13 cellular contexts compared by ENCODE assay signal in the genomic region with DNA sequence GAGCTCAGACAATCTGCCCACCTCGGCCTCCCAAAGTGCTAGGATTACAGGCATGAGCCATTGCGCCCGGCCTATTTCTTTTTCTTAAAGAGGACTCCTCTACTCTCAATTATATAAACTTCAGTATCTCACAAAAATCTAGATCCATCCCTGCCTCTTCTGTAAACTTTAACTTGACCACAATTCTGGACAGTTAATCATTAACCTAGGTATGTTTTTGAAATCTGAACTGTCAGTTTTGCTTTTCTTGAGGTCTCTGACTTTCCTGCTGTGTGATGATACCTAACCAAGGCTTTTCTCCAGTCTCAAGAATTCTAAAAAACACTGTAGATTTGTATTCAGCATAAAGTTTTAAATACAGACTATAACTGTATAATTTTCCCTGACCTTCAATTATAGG.
"Had no signal": no experiment of that assay in that cellular context is flagged by ENCODE, and none has a peak within 500 bp of the region (broad histone marks: within the 10 kb centered on the region; RNA-seq: fewer than 3 reads in every experiment).

No MANE protein-coding gene starts in this region.

- H3K9me3 ChIP-seq: tibial artery had no signal

- H3K4me3 ChIP-seq: tibial artery had no signal

- H3K27ac ChIP-seq: brain microvascular endothelial cell had no signal

- H3K27me3 ChIP-seq: brain microvascular endothelial cell, tibial artery had no signal

- H3K36me3 ChIP-seq: brain microvascular endothelial cell, tibial artery had no signal

- ATAC-seq: activated T-helper 17 cell treated with anti-CD3 and anti-CD28 coated beads, Interleukin-2, amount 50 U/mL, for 72 hours; naive thymus-derived CD8-positive, alpha-beta T cell; stimulated activated naive B cell treated with anti-CD40 and anti-IgM and Interleukin-4, amounts not matched to agents 10 μg/mL and 1 μg/mL and 100 μg/mL, for 72 hours had no signal

- DNase-seq: activated CD4-positive, CD25-positive, alpha-beta regulatory T cell; activated naive CD4-positive, alpha-beta T cell treated with Interleukin-2 at 50 U/mL for 16 hours; activated T-cell treated with anti-CD3 and anti-CD28 coated beads for 4 hours; brain microvascular endothelial cell; effector CD8-positive, alpha-beta T cell; foreskin fibroblast; mesenchymal stem cell; naive thymus-derived CD8-positive, alpha-beta T cell; retina; stimulated activated CD4-positive, alpha-beta T cell treated with anti-CD3 and anti-CD28 coated beads, Interleukin-4, amount 100 ng/mL, for 1 hour; stimulated activated naive B cell treated with anti-CD40 and anti-IgM and Interleukin-4, amounts not matched to agents 10 μg/mL and 1 μg/mL and 100 μg/mL, for 72 hours; tibial artery had no signal
